12 cellular contexts compared by ENCODE assay signal in the genomic region with DNA sequence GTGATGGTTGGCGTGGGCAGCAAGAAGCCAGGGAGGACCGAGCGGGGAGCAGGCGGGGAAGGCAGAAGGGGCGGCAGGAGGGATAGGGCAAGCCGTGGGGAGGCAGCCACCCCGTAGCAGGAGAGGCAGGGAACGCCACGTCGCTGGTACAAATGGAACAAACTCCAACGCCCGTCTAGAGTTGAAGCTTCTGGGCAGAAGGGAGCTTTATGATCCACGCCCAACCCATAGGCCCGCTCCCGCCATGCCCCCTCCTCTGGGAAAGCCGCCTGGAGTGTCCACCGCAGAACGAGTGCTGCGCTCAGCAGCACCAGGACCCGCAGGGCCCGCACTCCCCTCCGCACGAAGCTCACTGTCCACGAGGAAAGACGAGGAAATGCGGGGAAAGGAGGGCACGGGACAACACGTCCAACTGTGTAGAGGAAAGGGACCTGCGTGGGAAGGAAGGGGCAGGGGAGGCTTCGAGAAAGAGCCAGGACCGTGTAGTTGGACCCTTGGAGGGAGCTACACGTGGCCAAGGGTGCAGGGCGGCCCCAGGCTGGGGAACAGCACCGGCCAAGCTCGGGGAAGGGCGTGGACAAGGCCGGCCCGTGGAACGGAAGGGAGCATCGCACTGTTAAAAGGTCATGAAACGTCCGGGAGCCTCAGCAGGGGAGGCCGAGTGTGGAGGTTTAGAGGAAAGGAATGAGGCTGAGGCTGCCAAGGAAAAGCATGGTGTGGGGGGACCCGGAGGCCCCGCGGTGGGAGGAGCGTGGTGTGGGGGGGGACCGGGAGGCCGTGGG.
A peak's percentile ranks its signal among the peaks of the same experiment; 100 is the strongest.
DNase-seq lines count a peak whose midpoint lies in the region; ATAC-seq and TF ChIP-seq lines count a peak whose summit lies in the region.
"Had no signal": no experiment of that assay in that cellular context is flagged by ENCODE, and none has a peak within 500 bp of the region (broad histone marks: within the 10 kb centered on the region; RNA-seq: fewer than 3 reads in every experiment).

No MANE protein-coding gene starts in this region.

- H3K4me3 ChIP-seq in dorsolateral prefrontal cortex: no peak overlapping the region
- no peak overlapping the region for H3K4me3 ChIP-seq in uterus
- H3K4me3 ChIP-seq: vagina had no signal

- H3K27ac Mint-ChIP-seq in nephron progenitor cell: peak overlapping the region; percentile 77

- peaks cover 56% of the 10 kb centered on the region for H3K4me1 Mint-ChIP-seq in nephron progenitor cell

- H3K27me3 ChIP-seq in dorsolateral prefrontal cortex (peaks cover 0 to 7% (median 0%) of the 10 kb centered on the region in 45 donors), uterus (no peaks in the 10 kb centered on the region)
- H3K27me3 ChIP-seq: vagina had no signal

- H3K4me1 ChIP-seq in uterus: no peaks in the 10 kb centered on the region
- H3K4me1 ChIP-seq: vagina had no signal

- ATAC-seq in GM18868 (IDR thresholded peaks at IDR 0.05; ENCODE audit: unreplicated experiment) (no peak), GM19351 (IDR thresholded peaks at IDR 0.05; ENCODE audit: unreplicated experiment) (no peak)

- no peaks in the 10 kb centered on the region for H3K9me3 ChIP-seq in uterus
- H3K9me3 ChIP-seq: vagina had no signal

- no peak for TF ChIP-seq POLR2A in uterus (IDR thresholded peaks at IDR 0.05)

- H3K27ac ChIP-seq in dorsolateral prefrontal cortex (peak overlapping the region in 21 of 59 donors; percentile 3 to 76 (median 40)), uterus (no peak overlapping the region)
- H3K27ac ChIP-seq: vagina had no signal

- intact Hi-C loops in dorsolateral prefrontal cortex (cut with DNase I) (no loop called here), uterus (cut with DNase I; ENCODE audit: low total_unique reads) (no loop called here)

- H3K36me3 Mint-ChIP-seq in nephron progenitor cell (ENCODE audit: low read depth): no peaks in the 10 kb centered on the region

- H3K4me3 Mint-ChIP-seq in nephron progenitor cell: no peak overlapping the region
- H3K4me3 Mint-ChIP-seq: neural crest cell had no signal

- no peaks in the 10 kb centered on the region for H3K36me3 ChIP-seq in uterus
- H3K36me3 ChIP-seq: vagina had no signal

- H3K9me3 Mint-ChIP-seq in nephron progenitor cell: no peaks in the 10 kb centered on the region
- H3K9me3 Mint-ChIP-seq: neural crest cell had no signal

- peaks cover 21% of the 10 kb centered on the region for H3K27me3 Mint-ChIP-seq in nephron progenitor cell (ENCODE audit: low read depth, poor library complexity)

- no peak for TF ChIP-seq CTCF in dorsolateral prefrontal cortex (IDR thresholded peaks at IDR 0.05 in 54 of 56, conservative IDR thresholded peaks at IDR 0.05 in 2 of 56; ENCODE audit: low read depth in 1 of 56, partially characterized antibody in 56 of 56)
- TF ChIP-seq CTCF in nephron progenitor cell (IDR thresholded peaks at IDR 0.05): no peak
- no peak for TF ChIP-seq CTCF in uterus (IDR thresholded peaks at IDR 0.05)

- DNase-seq in stimulated activated CD4-positive, alpha-beta T cell treated with anti-CD3 and anti-CD28 coated beads, Interleukin-4, amount 100 ng/mL, for 24 hours: peak; percentile 3
- no peak for DNase-seq in stimulated activated CD4-positive, alpha-beta T cell treated with anti-CD3 and anti-CD28 coated beads, Interleukin-1b, Interleukin-23, amount 100 ng/mL, for 48 hours
- DNase-seq in dorsolateral prefrontal cortex: peak in 8 of 10 donors; percentile 1 to 34 (median 18)
- no peak for DNase-seq in nephron progenitor cell
- DNase-seq in uterus: peak; percentile 7 to 8
- no peak for DNase-seq in GDM1 (lab: John Stamatoyannopoulos, UW)
- DNase-seq: NCI-H69; stimulated activated CD4-positive, alpha-beta T cell treated with anti-CD3 and anti-CD28 coated beads, Interleukin-2, amount 100 ng/mL, for 48 hours had no signal

Comparison
In these comparisons a context has a peak if more than half of its experiments do, and no peak if none do; other contexts are left out.
1. DNase-seq: peak in stimulated activated CD4-positive, alpha-beta T cell treated with anti-CD3 and anti-CD28 coated beads, Interleukin-4, amount 100 ng/mL, for 24 hours (single experiment), dorsolateral prefrontal cortex (8 of 10) and uterus (2 of 2); none in stimulated activated CD4-positive, alpha-beta T cell treated with anti-CD3 and anti-CD28 coated beads, Interleukin-1b, Interleukin-23, amount 100 ng/mL, for 48 hours (single experiment), nephron progenitor cell (single experiment) and GDM1 (single experiment).